In genomic region chr19:616732-617526, GRCh38 we compare ENCODE assay signal across 22 cellular contexts. TPM values are rescaled to one million over a fixed set of nuclear protein-coding genes. Genes with fewer than 3 reads are reported as not detected.
DNase-seq lines count a peak whose midpoint lies in the region; ATAC-seq and TF ChIP-seq lines count a peak whose summit lies in the region.
"Had no signal": no experiment of that assay in that cellular context is flagged by ENCODE, and none has a peak within 500 bp of the region (broad histone marks: within the 10 kb centered on the region; RNA-seq: fewer than 3 reads in every experiment).

No MANE protein-coding gene starts in this region.

- no peak overlapping the region for H3K4me3 Mint-ChIP-seq in GM23338
- no peak overlapping the region for H3K4me3 Mint-ChIP-seq in activated CD4-positive, alpha-beta T cell treated with anti-CD3 and anti-CD28 coated beads, Interleukin-2, amount 10 ng/mL, durations not matched to agents 24 days and 14 days
- H3K4me3 Mint-ChIP-seq: CD14-positive monocyte had no signal

- no peak for TF ChIP-seq POLR2A in Peyer's patch (IDR thresholded peaks at IDR 0.05)

- TF ChIP-seq CTCF in GM23338 (conservative IDR thresholded peaks at IDR 0.05; ENCODE audit: low read depth in 2 of 2) (no peak), osteoblast (IDR thresholded peaks at IDR 0.05; ENCODE audit: extremely low read depth, low read depth, low read length) (no peak), Peyer's patch (IDR thresholded peaks at IDR 0.05) (no peak)

- no peaks in the 10 kb centered on the region for H3F3A ChIP-seq in GM23338 (replicated peaks; ENCODE audit: low read depth)

- no peaks in the 10 kb centered on the region for H3K4me1 ChIP-seq in GM23338 (ENCODE audit: insufficient read depth)
- peaks cover 3% of the 10 kb centered on the region for H3K4me1 ChIP-seq in osteoblast (ENCODE audit: insufficient read depth, low read length)
- peaks cover 0 to 7% (median 0%) of the 10 kb centered on the region in 4 donors for H3K4me1 ChIP-seq in Peyer's patch
- H3K4me1 ChIP-seq: BE2C had no signal

- H3K4me3 ChIP-seq in GM23338 (no peak overlapping the region), osteoblast (ENCODE audit: insufficient read depth, low read length) (no peak overlapping the region), Peyer's patch (no peak overlapping the region)

- intact Hi-C loops in activated CD4-positive, alpha-beta T cell treated with anti-CD3 and anti-CD28 coated beads, Interleukin-2, amount 10 ng/mL, durations not matched to agents 24 days and 14 days (cut with micrococcal nuclease) = no loop called here

- H4K20me1 ChIP-seq in GM23338 (replicated peaks; ENCODE audit: insufficient read depth) (peaks cover 4% of the 10 kb centered on the region; the same call in 1 of the 2 replicates), osteoblast (ENCODE audit: insufficient read depth, low read length) (no peaks in the 10 kb centered on the region)

- H3K9me3 ChIP-seq in osteoblast (ENCODE audit: low read depth, low read length) (no peaks in the 10 kb centered on the region), Peyer's patch (no peaks in the 10 kb centered on the region)
- H3K9me3 ChIP-seq: BE2C had no signal

- no peak overlapping the region for H3K27ac Mint-ChIP-seq in GM23338
- H3K27ac Mint-ChIP-seq in activated CD4-positive, alpha-beta T cell treated with anti-CD3 and anti-CD28 coated beads, Interleukin-2, amount 10 ng/mL, durations not matched to agents 24 days and 14 days = no peak overlapping the region

- H3K27me3 ChIP-seq in GM23338 (ENCODE audit: insufficient read depth) = no peaks in the 10 kb centered on the region
- H3K27me3 ChIP-seq in osteoblast (ENCODE audit: insufficient read depth, low read length) = no peaks in the 10 kb centered on the region
- H3K27me3 ChIP-seq in Peyer's patch = no peaks in the 10 kb centered on the region
- H3K27me3 ChIP-seq: BE2C had no signal

- peaks cover 3% of the 10 kb centered on the region; the same call in 2 of the 3 replicates for H3K4me1 Mint-ChIP-seq in GM23338
- peaks cover 5% of the 10 kb centered on the region for H3K4me1 Mint-ChIP-seq in activated CD4-positive, alpha-beta T cell treated with anti-CD3 and anti-CD28 coated beads, Interleukin-2, amount 10 ng/mL, durations not matched to agents 24 days and 14 days

- peak overlapping the region; percentile 38; the same call in 1 of the 2 replicates for H3K4me2 ChIP-seq in GM23338
- no peak overlapping the region for H3K4me2 ChIP-seq in osteoblast (ENCODE audit: insufficient read depth, low read length)
- H3K4me2 ChIP-seq: KMS-11 had no signal

- DNase-seq in GM23338 (ENCODE audit: low spot score) = no peak
- peak; percentile 26 for DNase-seq in NCI-H69 (lab: John Stamatoyannopoulos, UW)
- peak; percentile 83 for DNase-seq in osteoblast (ENCODE audit: insufficient read length, low spot score, missing footprints)
- DNase-seq in activated CD4-positive, alpha-beta T cell treated with anti-CD3 and anti-CD28 coated beads, Interleukin-2, amount 10 ng/mL, durations not matched to agents 24 days and 14 days = no peak
- no peak for DNase-seq in NCI-H146 treated with DMSO at 0.1 percent for 48 hours (lab: John Stamatoyannopoulos, UW; ENCODE audit: unreplicated experiment)
- no peak for DNase-seq in Peyer's patch
- DNase-seq: BE2C, MM.1S, NCI-H1092, NCI-H1417 treated with DMSO at 0.1 percent for 48 hours, NCI-H187, NCI-H2081 treated with DMSO at 0.1 percent for 48 hours, NCI-H2171, NCI-H226, NCI-H524, NCI-H774 had no signal

- H3K27ac ChIP-seq in GM23338 (ENCODE audit: low read depth) (no peak overlapping the region), osteoblast (ENCODE audit: low read depth, low read length) (no peak overlapping the region), Peyer's patch (no peak overlapping the region)
- H3K27ac ChIP-seq: KMS-11 had no signal

- peaks cover 17% of the 10 kb centered on the region for H3K27me3 Mint-ChIP-seq in GM23338 (ENCODE audit: insufficient read depth, low read depth, poor library complexity)
- H3K27me3 Mint-ChIP-seq in activated CD4-positive, alpha-beta T cell treated with anti-CD3 and anti-CD28 coated beads, Interleukin-2, amount 10 ng/mL, durations not matched to agents 24 days and 14 days = peaks cover 2% of the 10 kb centered on the region

- no peaks in the 10 kb centered on the region for H3K9me2 ChIP-seq in GM23338 (ENCODE audit: insufficient read depth)

- no peaks in the 10 kb centered on the region for H3K36me3 ChIP-seq in GM23338 (ENCODE audit: insufficient read depth)
- H3K36me3 ChIP-seq in osteoblast (ENCODE audit: insufficient read depth, low read length) = peaks cover 6% of the 10 kb centered on the region
- peaks cover 0 to 50% (median 0%) of the 10 kb centered on the region in 3 donors for H3K36me3 ChIP-seq in Peyer's patch

- no peaks in the 10 kb centered on the region for H3K79me2 ChIP-seq in GM23338 (replicated peaks; ENCODE audit: insufficient read depth)
- H3K79me2 ChIP-seq in osteoblast (ENCODE audit: insufficient read depth, low read length) = no peaks in the 10 kb centered on the region

- peaks cover 36% of the 10 kb centered on the region for H3K36me3 Mint-ChIP-seq in GM23338 (ENCODE audit: low read depth)
- H3K36me3 Mint-ChIP-seq in activated CD4-positive, alpha-beta T cell treated with anti-CD3 and anti-CD28 coated beads, Interleukin-2, amount 10 ng/mL, durations not matched to agents 24 days and 14 days (ENCODE audit: low read depth) = peaks cover 28% of the 10 kb centered on the region

- peak; percentile 19 for ATAC-seq in GM23338
- peak; percentile 38 for ATAC-seq in esophagus mucosa
- ATAC-seq in GM21529 (IDR thresholded peaks at IDR 0.05; ENCODE audit: unreplicated experiment) = no peak
- ATAC-seq: SK-N-SH treated with all-trans-retinoic acid at 6 μM for 48 hours had no signal

- no peak overlapping the region for H2AFZ ChIP-seq in GM23338
- H2AFZ ChIP-seq in osteoblast (ENCODE audit: low read length) = no peak overlapping the region

- H3K9me3 Mint-ChIP-seq in GM23338 = no peaks in the 10 kb centered on the region
- H3K9me3 Mint-ChIP-seq in activated CD4-positive, alpha-beta T cell treated with anti-CD3 and anti-CD28 coated beads, Interleukin-2, amount 10 ng/mL, durations not matched to agents 24 days and 14 days = no peaks in the 10 kb centered on the region

RNA-seq across cellular contexts. Expression of gene POLRMT, which starts 16.4 kb away (rescaled TPM):
- total RNA-seq in GM23338 (2014; rRNA removed; shearing (Covaris generic)) = 120 and 148 TPM in 2 replicates
- 98.0 and 125 TPM in 2 replicates for polyA plus RNA-seq in GM23338 (2016; fragmentation: Nextera tagmentation; extraction: Ambion mirVana)
- total RNA-seq in esophagus mucosa (24.5 TPM), osteoblast (16.6 and 18.6 TPM in 2 replicates), Peyer's patch (100 to 1,000 TPM in 1 of 4 donors, 10 to 100 TPM in 3; 33.8 to 119 (median 70.5) TPM)
- 103 and 104 TPM in 2 replicates for total RNA-seq in activated CD4-positive, alpha-beta T cell treated with anti-CD3 and anti-CD28 coated beads, Interleukin-2, amount 10 ng/mL, durations not matched to agents 24 days and 14 days

RNA-seq across cellular contexts. Expression of gene FGF22, which starts 22.8 kb away (rescaled TPM):
- 0.31 and 2.8 TPM in 2 replicates for total RNA-seq in GM23338 (2014; rRNA removed; shearing (Covaris generic))
- 1.0 and 1.1 TPM in 2 replicates for polyA plus RNA-seq in GM23338 (2016; fragmentation: Nextera tagmentation; extraction: Ambion mirVana)
- 0.12 TPM for total RNA-seq in esophagus mucosa
- not detected in 2 replicates for total RNA-seq in osteoblast
- total RNA-seq in activated CD4-positive, alpha-beta T cell treated with anti-CD3 and anti-CD28 coated beads, Interleukin-2, amount 10 ng/mL, durations not matched to agents 24 days and 14 days = not detected in 2 replicates
- not detected for total RNA-seq in Peyer's patch
- total RNA-seq: H7 had no signal
- polyA plus RNA-seq: CD14-positive monocyte had no signal

RNA-seq across cellular contexts. Expression of gene HCN2, which starts 27.2 kb away (rescaled TPM):
- 2.9 and 3.7 TPM in 2 replicates for total RNA-seq in GM23338 (2014; rRNA removed; shearing (Covaris generic))
- 0.06 and 0.14 TPM in 2 replicates for polyA plus RNA-seq in GM23338 (2016; fragmentation: Nextera tagmentation; extraction: Ambion mirVana)
- total RNA-seq in esophagus mucosa (0.48 TPM), osteoblast (1.2 and 1.4 TPM in 2 replicates), Peyer's patch (not detected)
- 1.1 TPM in 2 replicates for total RNA-seq in activated CD4-positive, alpha-beta T cell treated with anti-CD3 and anti-CD28 coated beads, Interleukin-2, amount 10 ng/mL, durations not matched to agents 24 days and 14 days
- polyA plus RNA-seq: CD14-positive monocyte had no signal

RNA-seq across cellular contexts. Expression of gene BSG, which starts 44.5 kb away (rescaled TPM):
- total RNA-seq in GM23338 (2014; rRNA removed; shearing (Covaris generic)) = 891 and 973 TPM in 2 replicates
- 957 and 960 TPM in 2 replicates for polyA plus RNA-seq in GM23338 (2016; fragmentation: Nextera tagmentation; extraction: Ambion mirVana)
- total RNA-seq in esophagus mucosa = 320 TPM
- total RNA-seq in osteoblast = 273 and 291 TPM in 2 replicates
- total RNA-seq in activated CD4-positive, alpha-beta T cell treated with anti-CD3 and anti-CD28 coated beads, Interleukin-2, amount 10 ng/mL, durations not matched to agents 24 days and 14 days = 291 and 297 TPM in 2 replicates
- 100 to 1,000 TPM; 149 to 501 (median 469) TPM for total RNA-seq in Peyer's patch

RNA-seq across cellular contexts. Expression of gene RNF126, which starts 46.1 kb away (rescaled TPM):
- total RNA-seq in GM23338 (2014; rRNA removed; shearing (Covaris generic)) = 80.5 and 112 TPM in 2 replicates
- 91.7 and 95.7 TPM in 2 replicates for polyA plus RNA-seq in GM23338 (2016; fragmentation: Nextera tagmentation; extraction: Ambion mirVana)
- total RNA-seq in esophagus mucosa (53.0 TPM), osteoblast (29.8 and 38.7 TPM in 2 replicates), Peyer's patch (100 to 1,000 TPM in 3 of 4 donors, 10 to 100 TPM in 1; 83.3 to 119 (median 115) TPM)
- total RNA-seq in activated CD4-positive, alpha-beta T cell treated with anti-CD3 and anti-CD28 coated beads, Interleukin-2, amount 10 ng/mL, durations not matched to agents 24 days and 14 days = 109 and 110 TPM in 2 replicates

Comparison
In these comparisons a context has a peak if more than half of its experiments do, and no peak if none do; other contexts are left out.
1. DNase-seq: peak in NCI-H69 (single experiment) and osteoblast (single experiment); none in GM23338 (single experiment), activated CD4-positive, alpha-beta T cell treated with anti-CD3 and anti-CD28 coated beads, Interleukin-2, amount 10 ng/mL, durations not matched to agents 24 days and 14 days (single experiment), NCI-H146 treated with DMSO at 0.1 percent for 48 hours (single experiment) and Peyer's patch (0 of 3).